Comparison of ENCODE assay signal across 29 cellular contexts in the genomic region with DNA sequence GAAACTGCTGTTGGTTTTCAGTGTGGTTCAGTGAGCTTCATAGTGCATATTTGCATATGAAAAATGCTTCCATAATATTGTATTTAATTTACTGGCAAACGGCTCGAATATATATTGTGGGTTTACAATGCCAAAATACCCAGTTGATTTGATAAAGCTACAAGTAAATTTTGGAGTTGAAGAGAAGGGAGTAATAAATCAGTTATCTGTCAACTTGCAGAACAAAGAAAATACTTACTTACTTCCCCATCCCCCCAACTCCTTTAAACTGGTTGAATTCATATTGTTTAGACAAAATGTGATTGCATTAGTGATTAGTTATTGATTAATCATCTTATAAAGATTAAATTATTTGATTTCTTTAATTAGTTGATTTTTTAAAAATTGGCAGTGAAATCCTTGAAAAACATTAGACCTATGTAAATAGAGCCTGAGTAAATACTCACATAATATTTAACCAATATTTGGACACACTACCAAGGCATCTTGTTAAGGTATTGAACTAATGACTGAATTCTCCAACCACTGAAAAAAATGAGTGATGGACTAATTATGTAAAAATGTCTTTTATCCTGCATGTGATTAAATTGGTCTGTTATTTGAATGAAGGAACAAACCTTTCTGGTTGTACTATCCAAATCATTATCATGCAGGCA.
"Had no signal": no experiment of that assay in that cellular context is flagged by ENCODE, and none has a peak within 500 bp of the region (broad histone marks: within the 10 kb centered on the region; RNA-seq: fewer than 3 reads in every experiment).

No MANE protein-coding gene starts in this region.

- H3K27me3 Mint-ChIP-seq: natural killer cell treated with Interleukin-12 subunit alpha and Interleukin-12 subunit beta and Interleukin-15 and Interleukin-18, amount 100 ng/mL, for 72 hours; progenitor cell of endocrine pancreas; stimulated activated memory B cell treated with anti-CD40 and anti-IgM and Interleukin-4, amounts not matched to agents 10 μg/mL and 1 μg/mL and 100 μg/mL, for 72 hours; stimulated activated naive CD8-positive, alpha-beta T cell treated with anti-CD3 and anti-CD28 coated beads, Interleukin-15, amount 100 ng/mL, for 72 hours had no signal

- H3K4me1 Mint-ChIP-seq: naive thymus-derived CD8-positive, alpha-beta T cell; nephron progenitor cell; neural crest cell; stimulated activated memory B cell treated with anti-CD40 and anti-IgM and Interleukin-4, amounts not matched to agents 10 μg/mL and 1 μg/mL and 100 μg/mL, for 72 hours; stimulated activated naive CD8-positive, alpha-beta T cell treated with anti-CD3 and anti-CD28 coated beads, Interleukin-15, amount 100 ng/mL, for 72 hours had no signal

- H3K4me3 ChIP-seq: psoas muscle, right lobe of liver, sigmoid colon, suprapubic skin, testis, tibial artery, transverse colon, upper lobe of left lung, vagina had no signal

- H3K27ac ChIP-seq: neutrophil, parathyroid adenoma, psoas muscle, right lobe of liver, sigmoid colon, suprapubic skin, testis, tibial artery, transverse colon, upper lobe of left lung, vagina had no signal

- H3K36me3 Mint-ChIP-seq: stimulated activated memory B cell treated with anti-CD40 and anti-IgM and Interleukin-4, amounts not matched to agents 10 μg/mL and 1 μg/mL and 100 μg/mL, for 72 hours had no signal

- H3K27ac Mint-ChIP-seq: naive thymus-derived CD8-positive, alpha-beta T cell; natural killer cell treated with Interleukin-12 subunit alpha and Interleukin-12 subunit beta and Interleukin-15 and Interleukin-18, amount 100 ng/mL, for 72 hours; nephron progenitor cell; progenitor cell of endocrine pancreas; stimulated activated memory B cell treated with anti-CD40 and anti-IgM and Interleukin-4, amounts not matched to agents 10 μg/mL and 1 μg/mL and 100 μg/mL, for 72 hours; stimulated activated naive CD8-positive, alpha-beta T cell treated with anti-CD3 and anti-CD28 coated beads, Interleukin-15, amount 100 ng/mL, for 72 hours had no signal

- DNase-seq: naive thymus-derived CD8-positive, alpha-beta T cell; nephron progenitor cell; nucleus accumbens; posterior cingulate gyrus; psoas muscle; right cardiac atrium; right lobe of liver; sigmoid colon; small intestine; stimulated activated CD4-positive, alpha-beta T cell treated with anti-CD3 and anti-CD28 coated beads, Interleukin-15, amount 100 ng/mL, for 24 hours; stimulated activated CD4-positive, alpha-beta T cell treated with anti-CD3 and anti-CD28 coated beads, Interleukin-2, amount 100 ng/mL, for 24 hours; stimulated activated CD4-positive, alpha-beta T cell treated with anti-CD3 and anti-CD28 coated beads, Interleukin-2, amount 100 ng/mL, for 48 hours; stimulated activated CD4-positive, alpha-beta T cell treated with anti-CD3 and anti-CD28 coated beads, Interleukin-4, amount 100 ng/mL, for 24 hours; stimulated activated naive CD4-positive, alpha-beta T cell; stimulated activated naive CD8-positive, alpha-beta T cell treated with anti-CD3 and anti-CD28 coated beads, Interleukin-15, amount 100 ng/mL, for 72 hours; stimulated activated naive CD8-positive, alpha-beta T cell treated with anti-CD3 and anti-CD28 coated beads, Interleukin-15, Interleukin-2, amounts not matched to agents 100 U/mL and 50 U/mL, for 24 hours; substantia nigra; testis; tibial artery; transverse colon; upper lobe of left lung had no signal

- H3K4me3 Mint-ChIP-seq: naive thymus-derived CD8-positive, alpha-beta T cell; natural killer cell treated with Interleukin-12 subunit alpha and Interleukin-12 subunit beta and Interleukin-15 and Interleukin-18, amount 100 ng/mL, for 72 hours; nephron progenitor cell; neural crest cell; stimulated activated memory B cell treated with anti-CD40 and anti-IgM and Interleukin-4, amounts not matched to agents 10 μg/mL and 1 μg/mL and 100 μg/mL, for 72 hours; stimulated activated naive CD8-positive, alpha-beta T cell treated with anti-CD3 and anti-CD28 coated beads, Interleukin-15, amount 100 ng/mL, for 72 hours had no signal
